ENCODE assay signal across 18 cellular contexts in genomic region chr10:131027256-131027655, GRCh38.
"Had no signal": no experiment of that assay in that cellular context is flagged by ENCODE, and none has a peak within 500 bp of the region (broad histone marks: within the 10 kb centered on the region; RNA-seq: fewer than 3 reads in every experiment).

No MANE protein-coding gene starts in this region.

- H3K27me3 ChIP-seq: foreskin keratinocyte had no signal

- H3K36me3 ChIP-seq: esophagus muscularis mucosa, heart right ventricle, left lung had no signal

- DNase-seq: dermis blood vessel endothelial cell; dorsolateral prefrontal cortex; effector CD4-positive, alpha-beta T cell; effector memory CD4-positive, alpha-beta T cell; foreskin keratinocyte; glutamatergic neuron; heart right ventricle; hippocampal formation; left cardiac atrium; left lung; left ventricle myocardium superior; mammary epithelial cell; mesendoderm; mucosa of descending colon; naive B cell had no signal

- ATAC-seq: foreskin keratinocyte, heart right ventricle, left cardiac atrium, left lung, left ventricle myocardium superior, mucosa of descending colon had no signal

- H3K27ac ChIP-seq: coronary artery, dorsolateral prefrontal cortex, esophagus muscularis mucosa, foreskin keratinocyte, heart right ventricle, left lung had no signal

- H3K4me3 ChIP-seq: coronary artery, dorsolateral prefrontal cortex, esophagus muscularis mucosa, heart right ventricle, left lung, lung, mucosa of descending colon had no signal

- H3K4me1 ChIP-seq: esophagus muscularis mucosa, foreskin keratinocyte, heart right ventricle, left lung had no signal

- H3K9me3 ChIP-seq: esophagus muscularis mucosa, heart right ventricle, left lung, mucosa of descending colon had no signal
